In the genomic region with DNA sequence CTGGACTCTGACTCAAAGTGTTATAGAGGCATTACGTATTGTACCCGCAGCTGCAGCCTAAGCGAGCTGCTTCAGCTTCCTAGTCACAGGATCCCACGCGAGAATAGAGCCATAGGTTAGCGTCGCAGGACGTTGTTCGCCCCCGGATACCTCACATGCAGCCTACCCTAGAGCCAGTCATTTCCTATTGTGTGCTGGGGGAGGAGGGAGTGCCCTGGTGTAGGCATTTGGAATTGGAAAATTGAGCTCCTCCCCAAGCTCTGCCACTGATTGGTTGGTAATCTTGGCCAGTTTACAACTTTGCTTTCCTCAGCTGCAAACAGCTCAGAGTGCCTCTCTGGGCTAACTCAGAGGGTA, we compare ENCODE assay signal across 8 cellular contexts. TPM values are rescaled to one million over a fixed set of nuclear protein-coding genes. Genes with fewer than 3 reads are reported as not detected.
DNase-seq lines count a peak whose midpoint lies in the region; ATAC-seq and TF ChIP-seq lines count a peak whose summit lies in the region.

No MANE protein-coding gene starts in this region.

- WGBS in suprapubic skin = 59% methylated on average over 10 of the region's 10 CpGs

- DNase-seq in activated CD4-positive, alpha-beta T cell treated with anti-CD3 and anti-CD28 coated beads for 4 hours = peak; percentile 28 to 49
- DNase-seq in activated CD4-positive, alpha-beta T cell treated with anti-CD3 and anti-CD28 coated beads, Interleukin-2, amount 50 U/mL, for 1 hour = no peak
- peak; percentile 87 to 92 for DNase-seq in dermis microvascular lymphatic vessel endothelial cell (ENCODE audit: low read depth in 2 of 2)
- peak; percentile 44 for DNase-seq in lower lobe of right lung
- no peak for DNase-seq in suprapubic skin (ENCODE audit: low spot score in 2 of 2)
- no peak for DNase-seq in NCI-H345 (lab: John Stamatoyannopoulos, UW)

- H3K27me3 ChIP-seq in lower lobe of right lung (ENCODE audit: low read depth) (no peaks in the 10 kb centered on the region), suprapubic skin (no peaks in the 10 kb centered on the region)

- TF ChIP-seq POLR2A in suprapubic skin (IDR thresholded peaks at IDR 0.05) = no peak

- peak overlapping the region; percentile 68 for H3K4me3 ChIP-seq in lower lobe of right lung
- peak overlapping the region; percentile 57 for H3K4me3 ChIP-seq in suprapubic skin

- H3K9me3 ChIP-seq in lower lobe of right lung = no peaks in the 10 kb centered on the region
- H3K9me3 ChIP-seq in suprapubic skin = no peaks in the 10 kb centered on the region

- peak; percentile 27 for ATAC-seq in HG03196 (IDR thresholded peaks at IDR 0.05; ENCODE audit: unreplicated experiment)
- ATAC-seq in SK-N-SH treated with all-trans-retinoic acid at 6 μM for 48 hours = peak; percentile 82
- peak; percentile 80 to 82 for ATAC-seq in lower lobe of right lung

- no peak for TF ChIP-seq EP300 in suprapubic skin (IDR thresholded peaks at IDR 0.05)

- intact Hi-C loops in lower lobe of right lung (cut with DNase I) = no loop called here

- peak overlapping the region; percentile 81 for H3K27ac ChIP-seq in lower lobe of right lung
- H3K27ac ChIP-seq in suprapubic skin = peak overlapping the region; percentile 56

- H3K4me1 ChIP-seq in lower lobe of right lung (peaks cover 11% of the 10 kb centered on the region), suprapubic skin (peaks cover 9% of the 10 kb centered on the region)

- TF ChIP-seq CTCF in lower lobe of right lung (IDR thresholded peaks at IDR 0.05) = no peak
- TF ChIP-seq CTCF in suprapubic skin (IDR thresholded peaks at IDR 0.05) = no peak

- H3K36me3 ChIP-seq in lower lobe of right lung = peaks cover 26% of the 10 kb centered on the region
- peaks cover 13% of the 10 kb centered on the region for H3K36me3 ChIP-seq in suprapubic skin

TF ChIP-seq in SK-N-SH treated with all-trans-retinoic acid at 6 μM for 48 hours, 23 proteins besides CTCF, POLR2A, EP300 and RAD21:
- TF ChIP-seq BACH2 (CRISPR knock-in tag; IDR thresholded peaks at IDR 0.05; ENCODE audit: borderline replicate concordance) (no peak), ZFP30 (CRISPR knock-in tag; IDR thresholded peaks at IDR 0.05) (no peak), ARNTL (CRISPR knock-in tag; IDR thresholded peaks at IDR 0.05; ENCODE audit: borderline replicate concordance, low read depth) (no peak), ZNF70 (CRISPR knock-in tag; IDR thresholded peaks at IDR 0.05) (no peak), TSHZ2 (CRISPR knock-in tag; IDR thresholded peaks at IDR 0.05) (no peak), CREB5 (CRISPR knock-in tag; IDR thresholded peaks at IDR 0.05; ENCODE audit: low read depth) (no peak), ZFP3 (CRISPR knock-in tag; IDR thresholded peaks at IDR 0.05) (no peak), ZNF8 (CRISPR knock-in tag; IDR thresholded peaks at IDR 0.05) (no peak), OSR1 (CRISPR knock-in tag; IDR thresholded peaks at IDR 0.05) (no peak), CSDC2 (CRISPR knock-in tag; IDR thresholded peaks at IDR 0.05) (no peak), ESRRG (CRISPR knock-in tag; IDR thresholded peaks at IDR 0.05) (no peak), GLIS3 (CRISPR knock-in tag; IDR thresholded peaks at IDR 0.05) (no peak), ZC3H10 (CRISPR knock-in tag; IDR thresholded peaks at IDR 0.05) (no peak), ISL1 (CRISPR knock-in tag; IDR thresholded peaks at IDR 0.05) (no peak), PPARA (CRISPR knock-in tag; IDR thresholded peaks at IDR 0.05; ENCODE audit: borderline replicate concordance) (no peak)
- TF ChIP-seq, protein P1, sequence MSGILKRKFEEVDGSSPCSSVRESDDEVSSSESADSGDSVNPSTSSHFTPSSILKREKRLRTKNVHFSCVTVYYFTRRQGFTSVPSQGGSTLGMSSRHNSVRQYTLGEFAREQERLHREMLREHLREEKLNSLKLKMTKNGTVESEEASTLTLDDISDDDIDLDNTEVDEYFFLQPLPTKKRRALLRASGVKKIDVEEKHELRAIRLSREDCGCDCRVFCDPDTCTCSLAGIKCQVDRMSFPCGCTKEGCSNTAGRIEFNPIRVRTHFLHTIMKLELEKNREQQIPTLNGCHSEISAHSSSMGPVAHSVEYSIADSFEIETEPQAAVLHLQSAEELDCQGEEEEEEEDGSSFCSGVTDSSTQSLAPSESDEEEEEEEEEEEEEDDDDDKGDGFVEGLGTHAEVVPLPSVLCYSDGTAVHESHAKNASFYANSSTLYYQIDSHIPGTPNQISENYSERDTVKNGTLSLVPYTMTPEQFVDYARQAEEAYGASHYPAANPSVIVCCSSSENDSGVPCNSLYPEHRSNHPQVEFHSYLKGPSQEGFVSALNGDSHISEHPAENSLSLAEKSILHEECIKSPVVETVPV (CRISPR knock-in tag; IDR thresholded peaks at IDR 0.05) = no peak
TF ChIP-seq in SK-N-SH treated with all-trans-retinoic acid at 6 μM for 48 hours: peak in this region for 0.

RNA-seq across cellular contexts. Expression of gene NAA60, which starts 0.5 kb away (rescaled TPM):
- total RNA-seq in dermis microvascular lymphatic vessel endothelial cell (6.8 and 15.4 TPM in 2 replicates), lower lobe of right lung (56.3 TPM), suprapubic skin (10 to 100 TPM; 20.9 to 40.2 (median 26.4) TPM)

RNA-seq across cellular contexts. Expression of gene ZNF597, which starts 0.7 kb away (rescaled TPM):
- total RNA-seq in dermis microvascular lymphatic vessel endothelial cell (1.5 and 2.5 TPM in 2 replicates), lower lobe of right lung (4.4 TPM), suprapubic skin (1 to 10 TPM; 1.5 to 4.3 (median 2.4) TPM)

RNA-seq across cellular contexts. Expression of gene ZNF174, which starts 43.0 kb away (rescaled TPM):
- total RNA-seq in dermis microvascular lymphatic vessel endothelial cell (5.0 and 7.1 TPM in 2 replicates), lower lobe of right lung (9.0 TPM), suprapubic skin (10 to 100 TPM in 1 of 4 donors, 1 to 10 TPM in 3; 8.4 to 14.9 (median 9.7) TPM)

RNA-seq across cellular contexts. Expression of gene ZSCAN32, which starts 43.2 kb away (rescaled TPM):
- 7.4 and 10.9 TPM in 2 replicates for total RNA-seq in dermis microvascular lymphatic vessel endothelial cell
- 12.7 TPM for total RNA-seq in lower lobe of right lung
- total RNA-seq in suprapubic skin = 10 to 100 TPM in 3 of 4 donors, 1 to 10 TPM in 1; 9.7 to 20.9 (median 11.9) TPM

RNA-seq across cellular contexts. Expression of gene C16orf90, which starts 51.3 kb away (rescaled TPM):
- not detected in 2 replicates for total RNA-seq in dermis microvascular lymphatic vessel endothelial cell
- total RNA-seq in lower lobe of right lung = not detected
- total RNA-seq in suprapubic skin = not detected

Comparison
In these comparisons a context has a peak if more than half of its experiments do, and no peak if none do; other contexts are left out.
1. DNase-seq: peak in activated CD4-positive, alpha-beta T cell treated with anti-CD3 and anti-CD28 coated beads for 4 hours (2 of 2), dermis microvascular lymphatic vessel endothelial cell (2 of 2) and lower lobe of right lung (single experiment); none in activated CD4-positive, alpha-beta T cell treated with anti-CD3 and anti-CD28 coated beads, Interleukin-2, amount 50 U/mL, for 1 hour (single experiment), suprapubic skin (0 of 2) and NCI-H345 (single experiment).
2. ATAC-seq: peak in every context shown above with its lines; median percentile 82 in SK-N-SH treated with all-trans-retinoic acid at 6 μM for 48 hours; 81 in lower lobe of right lung; 27 in HG03196.